ENCODE assay signal across 2 cellular contexts in genomic region chr20:62817975-62818591, GRCh38.
TF ChIP-seq lines count a peak whose summit lies in the region.

No MANE protein-coding gene starts in this region.

TF ChIP-seq in SK-N-SH, 30 proteins besides CTCF, POLR2A, EP300 and RAD21 (continued from another document):
- TF ChIP-seq, protein P1, sequence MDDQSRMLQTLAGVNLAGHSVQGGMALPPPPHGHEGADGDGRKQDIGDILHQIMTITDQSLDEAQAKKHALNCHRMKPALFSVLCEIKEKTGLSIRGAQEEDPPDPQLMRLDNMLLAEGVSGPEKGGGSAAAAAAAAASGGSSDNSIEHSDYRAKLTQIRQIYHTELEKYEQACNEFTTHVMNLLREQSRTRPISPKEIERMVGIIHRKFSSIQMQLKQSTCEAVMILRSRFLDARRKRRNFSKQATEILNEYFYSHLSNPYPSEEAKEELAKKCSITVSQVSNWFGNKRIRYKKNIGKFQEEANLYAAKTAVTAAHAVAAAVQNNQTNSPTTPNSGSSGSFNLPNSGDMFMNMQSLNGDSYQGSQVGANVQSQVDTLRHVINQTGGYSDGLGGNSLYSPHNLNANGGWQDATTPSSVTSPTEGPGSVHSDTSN (IDR thresholded peaks at IDR 0.05), result no peak
- TF ChIP-seq USF2 (IDR thresholded peaks at IDR 0.05; ENCODE audit: borderline replicate concordance, low read depth, low read length) (no peak), ELF1 (IDR thresholded peaks at IDR 0.05) (no peak)
- TF ChIP-seq, protein P2, sequence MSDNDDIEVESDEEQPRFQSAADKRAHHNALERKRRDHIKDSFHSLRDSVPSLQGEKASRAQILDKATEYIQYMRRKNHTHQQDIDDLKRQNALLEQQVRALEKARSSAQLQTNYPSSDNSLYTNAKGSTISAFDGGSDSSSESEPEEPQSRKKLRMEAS (IDR thresholded peaks at IDR 0.05; ENCODE audit: low read depth), result no peak

TF ChIP-seq in SK-N-SH treated with all-trans-retinoic acid at 6 μM for 48 hours, 23 proteins besides CTCF, POLR2A, EP300 and RAD21 (continued from another document):
- TF ChIP-seq, protein P3, sequence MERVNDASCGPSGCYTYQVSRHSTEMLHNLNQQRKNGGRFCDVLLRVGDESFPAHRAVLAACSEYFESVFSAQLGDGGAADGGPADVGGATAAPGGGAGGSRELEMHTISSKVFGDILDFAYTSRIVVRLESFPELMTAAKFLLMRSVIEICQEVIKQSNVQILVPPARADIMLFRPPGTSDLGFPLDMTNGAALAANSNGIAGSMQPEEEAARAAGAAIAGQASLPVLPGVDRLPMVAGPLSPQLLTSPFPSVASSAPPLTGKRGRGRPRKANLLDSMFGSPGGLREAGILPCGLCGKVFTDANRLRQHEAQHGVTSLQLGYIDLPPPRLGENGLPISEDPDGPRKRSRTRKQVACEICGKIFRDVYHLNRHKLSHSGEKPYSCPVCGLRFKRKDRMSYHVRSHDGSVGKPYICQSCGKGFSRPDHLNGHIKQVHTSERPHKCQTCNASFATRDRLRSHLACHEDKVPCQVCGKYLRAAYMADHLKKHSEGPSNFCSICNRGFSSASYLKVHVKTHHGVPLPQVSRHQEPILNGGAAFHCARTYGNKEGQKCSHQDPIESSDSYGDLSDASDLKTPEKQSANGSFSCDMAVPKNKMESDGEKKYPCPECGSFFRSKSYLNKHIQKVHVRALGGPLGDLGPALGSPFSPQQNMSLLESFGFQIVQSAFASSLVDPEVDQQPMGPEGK (CRISPR knock-in tag; IDR thresholded peaks at IDR 0.05; ENCODE audit: borderline replicate concordance), result no peak
- no peak for TF ChIP-seq BACH2 (CRISPR knock-in tag; IDR thresholded peaks at IDR 0.05; ENCODE audit: borderline replicate concordance)
- TF ChIP-seq, protein P4, sequence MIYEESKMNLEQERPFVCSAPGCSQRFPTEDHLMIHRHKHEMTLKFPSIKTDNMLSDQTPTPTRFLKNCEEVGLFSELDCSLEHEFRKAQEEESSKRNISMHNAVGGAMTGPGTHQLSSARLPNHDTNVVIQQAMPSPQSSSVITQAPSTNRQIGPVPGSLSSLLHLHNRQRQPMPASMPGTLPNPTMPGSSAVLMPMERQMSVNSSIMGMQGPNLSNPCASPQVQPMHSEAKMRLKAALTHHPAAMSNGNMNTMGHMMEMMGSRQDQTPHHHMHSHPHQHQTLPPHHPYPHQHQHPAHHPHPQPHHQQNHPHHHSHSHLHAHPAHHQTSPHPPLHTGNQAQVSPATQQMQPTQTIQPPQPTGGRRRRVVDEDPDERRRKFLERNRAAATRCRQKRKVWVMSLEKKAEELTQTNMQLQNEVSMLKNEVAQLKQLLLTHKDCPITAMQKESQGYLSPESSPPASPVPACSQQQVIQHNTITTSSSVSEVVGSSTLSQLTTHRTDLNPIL (CRISPR knock-in tag; IDR thresholded peaks at IDR 0.05; ENCODE audit: low read depth), result no peak
